In the genomic region with DNA sequence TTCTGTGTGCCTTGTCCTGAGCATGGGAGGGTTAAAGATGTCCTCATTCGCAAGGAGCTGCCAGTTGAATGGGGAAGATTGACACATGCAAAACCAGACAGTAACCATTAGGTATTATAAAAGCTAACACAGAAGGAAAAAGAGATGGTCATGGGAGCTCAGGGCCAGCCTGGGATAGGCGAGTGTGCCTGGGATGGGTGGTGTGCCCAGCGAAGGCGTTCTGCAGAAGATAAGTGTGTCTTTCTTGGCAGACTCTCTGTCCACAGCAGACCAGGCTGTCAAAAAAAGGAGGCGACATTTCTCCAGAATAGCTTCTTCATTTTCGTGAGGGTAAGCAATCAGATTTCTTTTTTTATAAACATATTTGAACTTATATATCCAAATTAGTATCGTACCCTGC, we compare ENCODE assay signal across 32 cellular contexts.
"Had no signal": no experiment of that assay in that cellular context is flagged by ENCODE, and none has a peak within 500 bp of the region (broad histone marks: within the 10 kb centered on the region; RNA-seq: fewer than 3 reads in every experiment).

No MANE protein-coding gene starts in this region.

- H3K36me3 Mint-ChIP-seq: activated CD4-positive, alpha-beta memory T cell treated with anti-CD3 and anti-CD28 coated beads for 36 hours; activated naive CD4-positive, alpha-beta T cell treated with anti-CD3 and anti-CD28 coated beads, Interleukin-2, amount 50 U/mL, for 24 hours had no signal

- H3K4me3 ChIP-seq: ascending aorta, breast epithelium, cardiac muscle cell, coronary artery, dorsolateral prefrontal cortex, esophagus muscularis mucosa, gastroesophageal sphincter had no signal

- H3K4me1 ChIP-seq: breast epithelium, foreskin keratinocyte, gastroesophageal sphincter had no signal

- H3K27ac ChIP-seq: ascending aorta, breast epithelium, cardiac muscle cell, coronary artery, dorsolateral prefrontal cortex, esophagus muscularis mucosa, foreskin keratinocyte, gastroesophageal sphincter, WERI-Rb-1 had no signal

- H3K27me3 ChIP-seq: ascending aorta, breast epithelium, cardiac muscle cell, dorsolateral prefrontal cortex, esophagus muscularis mucosa, foreskin keratinocyte, gastroesophageal sphincter had no signal

- H3K27me3 Mint-ChIP-seq: activated B cell treated with CpG ODN at 0.5 μM for 24 hours; activated CD4-positive, alpha-beta memory T cell treated with anti-CD3 and anti-CD28 coated beads for 36 hours; activated naive CD4-positive, alpha-beta T cell treated with anti-CD3 and anti-CD28 coated beads, Interleukin-2, amount 50 U/mL, for 24 hours; activated naive CD8-positive, alpha-beta T cell treated with anti-CD3 and anti-CD28 coated beads for 36 hours; activated T-cell treated with anti-CD3 and anti-CD28 coated beads, Interleukin-2, amount 50 U/mL, for 24 hours; brain; central memory CD8-positive, alpha-beta T cell; dendritic cell treated with granulocyte-macrophage colony-stimulating factor and Interleukin-4, amounts not matched to agents 40 ng/mL and 50 ng/mL, for 4 days; T-helper 17 cell had no signal

- H3K4me1 Mint-ChIP-seq: activated B cell treated with CpG ODN at 0.5 μM for 24 hours had no signal

- H3K36me3 ChIP-seq: ascending aorta, breast epithelium, cardiac muscle cell, esophagus muscularis mucosa, gastroesophageal sphincter, WERI-Rb-1 had no signal

- ATAC-seq: activated CD4-positive, CD25-positive, alpha-beta regulatory T cell treated with anti-CD3 and anti-CD28 coated beads, Interleukin-2, amount 50 U/mL, for 24 hours; activated CD8-positive, alpha-beta T cell treated with anti-CD3 and anti-CD28 coated beads, Interleukin-2, amount 10 ng/mL, durations not matched to agents 7 days and 5 days; activated T-cell treated with anti-CD3 and anti-CD28 coated beads, Interleukin-2, amount 50 U/mL, for 72 hours; foreskin keratinocyte; gastroesophageal sphincter; T-helper 17 cell had no signal

- H3K9me3 ChIP-seq: ascending aorta, breast epithelium, esophagus muscularis mucosa, gastroesophageal sphincter had no signal

- DNase-seq: activated B cell treated with CpG ODN at 0.5 μM for 24 hours; activated CD4-positive, alpha-beta memory T cell treated with anti-CD3 and anti-CD28 coated beads for 36 hours; activated CD4-positive, alpha-beta T cell treated with anti-CD3 and anti-CD28 coated beads for 48 hours; activated CD8-positive, alpha-beta memory T cell treated with anti-CD3 and anti-CD28 coated beads, Interleukin-2, amount 50 U/mL, for 48 hours; activated CD8-positive, alpha-beta T cell treated with anti-CD3 and anti-CD28 coated beads, Interleukin-2, amount 10 ng/mL, durations not matched to agents 7 days and 5 days; activated effector memory CD4-positive, alpha-beta T cell treated with Interleukin-2 at 50 U/mL for 16 hours; activated gamma-delta T cell treated with Interleukin-2 at 50 U/mL for 16 hours; activated naive CD4-positive, alpha-beta T cell treated with anti-CD3 and anti-CD28 coated beads for 36 hours; activated naive CD8-positive, alpha-beta T cell treated with anti-CD3 and anti-CD28 coated beads for 36 hours; activated T-cell treated with anti-CD3 and anti-CD28 coated beads for 4 hours; activated T-cell treated with anti-CD3 and anti-CD28 coated beads, Interleukin-2, amount 50 U/mL, for 24 hours; activated T-cell treated with anti-CD3 and anti-CD28 coated beads, Interleukin-2, amount 50 U/mL, for 72 hours; dorsolateral prefrontal cortex; effector memory CD4-positive, alpha-beta T cell; erythroblast; foreskin keratinocyte; T-helper 1 cell; T-helper 17 cell; T1000; WERI-Rb-1 had no signal

- H3K27ac Mint-ChIP-seq: activated B cell treated with CpG ODN at 0.5 μM for 24 hours; activated CD4-positive, alpha-beta memory T cell treated with anti-CD3 and anti-CD28 coated beads for 36 hours; activated CD8-positive, alpha-beta T cell treated with anti-CD3 and anti-CD28 coated beads, Interleukin-2, amount 10 ng/mL, durations not matched to agents 7 days and 5 days; activated naive CD4-positive, alpha-beta T cell treated with anti-CD3 and anti-CD28 coated beads for 36 hours; activated naive CD4-positive, alpha-beta T cell treated with anti-CD3 and anti-CD28 coated beads, Interleukin-2, amount 50 U/mL, for 24 hours; activated naive CD8-positive, alpha-beta T cell treated with anti-CD3 and anti-CD28 coated beads for 36 hours; activated T-cell treated with anti-CD3 and anti-CD28 coated beads, Interleukin-2, amount 50 U/mL, for 24 hours; activated T-cell treated with anti-CD3 and anti-CD28 coated beads, Interleukin-2, amount 50 U/mL, for 72 hours; brain; dendritic cell treated with granulocyte-macrophage colony-stimulating factor and Interleukin-4, amounts not matched to agents 40 ng/mL and 50 ng/mL, for 4 days; T-helper 2 cell treated with Interferon-gamma antibody and Interleukin-4, amounts not matched to agents 5 μg/mL and 100 μg/mL, for 36 hours had no signal

- H3K4me3 Mint-ChIP-seq: activated B cell treated with CpG ODN at 0.5 μM for 24 hours; activated CD4-positive, alpha-beta memory T cell treated with anti-CD3 and anti-CD28 coated beads for 36 hours; activated CD8-positive, alpha-beta T cell treated with anti-CD3 and anti-CD28 coated beads, Interleukin-2, amount 10 ng/mL, durations not matched to agents 7 days and 5 days; activated naive CD4-positive, alpha-beta T cell treated with anti-CD3 and anti-CD28 coated beads for 36 hours; activated naive CD4-positive, alpha-beta T cell treated with anti-CD3 and anti-CD28 coated beads, Interleukin-2, amount 50 U/mL, for 24 hours; activated naive CD8-positive, alpha-beta T cell treated with anti-CD3 and anti-CD28 coated beads for 36 hours; activated T-cell treated with anti-CD3 and anti-CD28 coated beads, Interleukin-2, amount 50 U/mL, for 24 hours; activated T-cell treated with anti-CD3 and anti-CD28 coated beads, Interleukin-2, amount 50 U/mL, for 72 hours; brain; central memory CD8-positive, alpha-beta T cell; dendritic cell treated with granulocyte-macrophage colony-stimulating factor and Interleukin-4, amounts not matched to agents 40 ng/mL and 50 ng/mL, for 4 days; T-helper 17 cell; T-helper 2 cell treated with Interferon-gamma antibody and Interleukin-4, amounts not matched to agents 5 μg/mL and 100 μg/mL, for 36 hours had no signal

- H3K9me3 Mint-ChIP-seq: activated B cell treated with CpG ODN at 0.5 μM for 24 hours; activated CD4-positive, alpha-beta memory T cell treated with anti-CD3 and anti-CD28 coated beads for 36 hours; activated naive CD4-positive, alpha-beta T cell treated with anti-CD3 and anti-CD28 coated beads for 36 hours; activated naive CD4-positive, alpha-beta T cell treated with anti-CD3 and anti-CD28 coated beads, Interleukin-2, amount 50 U/mL, for 24 hours; activated naive CD8-positive, alpha-beta T cell treated with anti-CD3 and anti-CD28 coated beads for 36 hours; activated T-cell treated with anti-CD3 and anti-CD28 coated beads, Interleukin-2, amount 50 U/mL, for 24 hours; activated T-cell treated with anti-CD3 and anti-CD28 coated beads, Interleukin-2, amount 50 U/mL, for 72 hours; brain; central memory CD8-positive, alpha-beta T cell; dendritic cell treated with granulocyte-macrophage colony-stimulating factor and Interleukin-4, amounts not matched to agents 40 ng/mL and 50 ng/mL, for 4 days; T-helper 2 cell treated with Interferon-gamma antibody and Interleukin-4, amounts not matched to agents 5 μg/mL and 100 μg/mL, for 36 hours had no signal
